Comparison of ENCODE assay signal across 1 cellular context in genomic region chrX:40094900-40095587, GRCh38.
TF ChIP-seq lines count a peak whose summit lies in the region.

No MANE protein-coding gene starts in this region.

TF ChIP-seq in H1, 55 proteins besides CTCF, POLR2A, EP300 and RAD21:
- TF ChIP-seq TAF7 (optimal IDR thresholded peaks at IDR 0.05; ENCODE audit: borderline replicate concordance, low read depth, low read length) (peak; percentile 50), CHD1 (IDR thresholded peaks at IDR 0.05; ENCODE audit: low read depth, low read length) (no peak), POU5F1 (IDR thresholded peaks at IDR 0.05; ENCODE audit: low read depth, low read length) (no peak)
